Comparison of ENCODE assay signal across 20 cellular contexts in genomic region chr9:132846918-132847515, GRCh38. TPM values are rescaled to one million over a fixed set of nuclear protein-coding genes. Genes with fewer than 3 reads are reported as not detected.
"Had no signal": no experiment of that assay in that cellular context is flagged by ENCODE, and none has a peak within 500 bp of the region (broad histone marks: within the 10 kb centered on the region; RNA-seq: fewer than 3 reads in every experiment).

No MANE protein-coding gene starts in this region.

- H3K4me1 ChIP-seq: lower lobe of right lung, parathyroid adenoma, prostate gland, transverse colon, vagina had no signal

- H3K27ac ChIP-seq: lower lobe of right lung, neutrophil, parathyroid adenoma, prostate gland, sigmoid colon, thoracic aorta, transverse colon, vagina had no signal

- FAIRE-seq: endometrium, frontal cortex, keratinocyte had no signal

- H3K36me3 ChIP-seq: lower lobe of right lung, neutrophil, prostate gland, sigmoid colon, thoracic aorta, transverse colon, vagina had no signal

- DNase-seq: cortex of kidney; effector memory CD8-positive, alpha-beta T cell; erythroblast; head of caudate nucleus; left ventricle myocardium superior; lower lobe of right lung; naive thymus-derived CD8-positive, alpha-beta T cell; stimulated activated CD4-positive, alpha-beta T cell treated with anti-CD3 and anti-CD28 coated beads, Interleukin-4, amount 100 ng/mL, for 4 hours; stimulated activated naive B cell treated with anti-CD40 and anti-IgM and Interleukin-4, amounts not matched to agents 10 μg/mL and 1 μg/mL and 100 μg/mL, for 72 hours; transverse colon had no signal

- H3K4me3 ChIP-seq: lower lobe of right lung, prostate gland, sigmoid colon, thoracic aorta, transverse colon, vagina had no signal

- H3K9me3 ChIP-seq: lower lobe of right lung, neutrophil, prostate gland, sigmoid colon, thoracic aorta, transverse colon, vagina had no signal

- H3K79me2 ChIP-seq: parathyroid adenoma had no signal

- H2AFZ ChIP-seq: parathyroid adenoma had no signal

- H3K9ac ChIP-seq: parathyroid adenoma had no signal

- H3K27me3 ChIP-seq: neutrophil, sigmoid colon, transverse colon, vagina had no signal

RNA-seq across cellular contexts. Expression of gene AK8, which starts 31.1 kb away (rescaled TPM):
- total RNA-seq: fibroblast of villous mesenchyme; naive thymus-derived CD8-positive, alpha-beta T cell had no signal
